Comparison of ENCODE assay signal across 8 cellular contexts in genomic region chr19:10461047-10461949, GRCh38. TPM values are rescaled to one million over a fixed set of nuclear protein-coding genes. Genes with fewer than 3 reads are reported as not detected.
A peak's percentile ranks its signal among the peaks of the same experiment; 100 is the strongest.
DNase-seq lines count a peak whose midpoint lies in the region; ATAC-seq and TF ChIP-seq lines count a peak whose summit lies in the region.

No MANE protein-coding gene starts in this region.

- peak; percentile 83 for ATAC-seq in GM19328 (IDR thresholded peaks at IDR 0.05; ENCODE audit: unreplicated experiment)

- H3K4me3 ChIP-seq in AG10803 (ENCODE audit: low read length), result peak overlapping the region; percentile 40
- H3K4me3 ChIP-seq in SJSA1, result no peak overlapping the region

- H3K27me3 ChIP-seq in SJSA1 (replicated peaks), result no peaks in the 10 kb centered on the region

- peak; percentile 84 for DNase-seq in AG10803 (ENCODE audit: low read depth)
- peak; percentile 94 for DNase-seq in HPDE6-E6E7 (ENCODE audit: extremely low spot score)
- DNase-seq in SJSA1 (ENCODE audit: low read depth in 1 of 2, low spot score in 2 of 2), result peak; percentile 28 to 88
- peak; percentile 79 for DNase-seq in activated naive CD4-positive, alpha-beta T cell treated with anti-CD3 and anti-CD28 coated beads, Interleukin-2, amount 50 U/mL, for 16 hours
- peak; percentile 18 for DNase-seq in glomerular endothelial cell (ENCODE audit: extremely low read depth, low read depth, low spot score)
- peak; percentile 84 for DNase-seq in occipital lobe (lab: John Stamatoyannopoulos, UW)
- DNase-seq in substantia nigra (lab: John Stamatoyannopoulos, UW), result peak; percentile 24 to 96 (median 85)

- H3K27ac ChIP-seq in SJSA1 (no peak overlapping the region), substantia nigra (ENCODE audit: low read depth, low read length, poor library complexity, severe bottlenecking) (no peak overlapping the region)

- H3K36me3 ChIP-seq in SJSA1, result peaks cover 88% of the 10 kb centered on the region

- no peak for TF ChIP-seq CTCF in AG10803 (conservative IDR thresholded peaks at IDR 0.05; ENCODE audit: low read length)

- H3K4me1 ChIP-seq in SJSA1 (replicated peaks), result peaks cover 22% of the 10 kb centered on the region

- H3K9me3 ChIP-seq in SJSA1 (replicated peaks), result no peaks in the 10 kb centered on the region

RNA-seq across cellular contexts. Expression of gene PDE4A, which starts 41.0 kb away (rescaled TPM):
- 6.9 and 11.5 TPM in 2 replicates for total RNA-seq in SJSA1 (2014; rRNA removed; shearing (Covaris generic))
- total RNA-seq in glomerular endothelial cell (4.8 and 5.3 TPM in 2 replicates), occipital lobe (5.6 TPM)

RNA-seq across cellular contexts. Expression of gene KEAP1, which starts 41.9 kb away (rescaled TPM):
- 49.8 and 74.1 TPM in 2 replicates for total RNA-seq in SJSA1 (2014; rRNA removed; shearing (Covaris generic))
- total RNA-seq in glomerular endothelial cell (69.9 and 70.4 TPM in 2 replicates), occipital lobe (32.9 TPM)

RNA-seq across cellular contexts. Expression of gene S1PR5, which starts 55.9 kb away (rescaled TPM):
- 0.05 TPM in 1 of 2 replicates, not detected in the other for total RNA-seq in SJSA1 (2014; rRNA removed; shearing (Covaris generic))
- 0.88 TPM in 1 of 2 replicates, not detected in the other for total RNA-seq in glomerular endothelial cell
- 0.31 TPM for total RNA-seq in occipital lobe

RNA-seq across cellular contexts. Expression of gene CDC37, which starts 58.0 kb away (rescaled TPM):
- total RNA-seq in SJSA1 (2014; rRNA removed; shearing (Covaris generic)), result 284 and 367 TPM in 2 replicates
- total RNA-seq in glomerular endothelial cell, result 276 and 332 TPM in 2 replicates
- total RNA-seq in occipital lobe, result 43.7 TPM

Comparison
In these comparisons a context has a peak if more than half of its experiments do, and no peak if none do; other contexts are left out.
1. DNase-seq: peak in every context shown above with its lines; median percentile 94 in HPDE6-E6E7; 85 in substantia nigra; 84 in AG10803; 84 in occipital lobe; 79 in activated naive CD4-positive, alpha-beta T cell treated with anti-CD3 and anti-CD28 coated beads, Interleukin-2, amount 50 U/mL, for 16 hours; 58 in SJSA1; 18 in glomerular endothelial cell.